26 cellular contexts compared by ENCODE assay signal in the genomic region with DNA sequence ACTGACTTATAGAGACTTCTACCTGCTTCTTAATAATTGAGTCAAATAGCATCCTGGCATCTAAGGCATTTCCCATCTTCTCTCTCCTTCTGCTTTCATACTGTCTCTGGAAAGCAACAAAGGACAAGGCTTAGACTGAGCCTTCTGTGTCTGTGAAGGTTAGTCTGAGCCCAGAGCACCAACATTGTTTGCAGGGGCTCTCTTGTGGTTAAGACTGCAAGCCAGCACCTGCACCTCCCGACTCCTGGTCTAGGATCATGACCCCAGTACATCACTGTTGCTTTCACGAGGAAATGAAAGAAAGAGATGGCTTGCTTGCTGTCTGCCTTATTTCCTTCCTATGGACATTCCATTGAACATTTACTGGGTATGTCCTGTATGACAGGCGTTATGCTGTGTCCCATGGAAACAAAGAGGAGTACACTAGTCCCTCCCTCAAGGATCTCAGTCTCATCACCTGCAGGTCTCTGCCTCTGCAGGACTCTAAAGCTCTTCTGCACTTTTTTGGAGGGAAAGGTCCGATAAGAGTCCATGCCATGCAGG.
"Had no signal": no experiment of that assay in that cellular context is flagged by ENCODE, and none has a peak within 500 bp of the region (broad histone marks: within the 10 kb centered on the region; RNA-seq: fewer than 3 reads in every experiment).

No MANE protein-coding gene starts in this region.

- H2AFZ ChIP-seq: PC-9 had no signal

- H3K36me3 ChIP-seq: Peyer's patch, SJCRH30 had no signal

- FAIRE-seq: HepG2 had no signal

- H3K9me3 ChIP-seq: MG63, Peyer's patch, SJCRH30 had no signal

- H3K27ac ChIP-seq: PC-9, Peyer's patch, SJCRH30 had no signal

- H3K4me3 ChIP-seq: MG63, PC-9, Peyer's patch, SJCRH30 had no signal

- H3K27me3 ChIP-seq: MG63, Peyer's patch, SJCRH30 had no signal

- DNase-seq: IMR-90; Karpas-422; KG1; MG63; NCI-H1092; NCI-H1105 treated with DMSO at 0.1 percent for 48 hours; NCI-H1417 treated with DMSO at 0.1 percent for 48 hours; NCI-H187; NCI-H2029; NCI-H2081 treated with DMSO at 0.1 percent for 48 hours; NCI-H2171; NCI-H226; NCI-H446; NCI-H510A; NCI-H524 treated with DMSO at 0.1 percent for 48 hours; NCI-H69; NCI-H774; NK-92 treated with Interleukin-12 subunit alpha and Interleukin-12 subunit beta, amount 100 ng/mL, for 24 hours; OCI-M1; PC-9; Peyer's patch; SHP77 treated with DMSO at 0.1 percent for 48 hours; SJCRH30 had no signal

- ATAC-seq: HepG2, Right ventricle myocardium inferior, SK-N-SH treated with all-trans-retinoic acid at 6 μM for 48 hours had no signal

- H3K4me2 ChIP-seq: PC-9 had no signal

- H3K4me1 ChIP-seq: Peyer's patch, SJCRH30 had no signal
